1 cellular context compared by ENCODE assay signal in genomic region chr1:167252986-167253385, GRCh38.
TF ChIP-seq lines count a peak whose summit lies in the region.

No MANE protein-coding gene starts in this region.

TF ChIP-seq in GM12878, 131 proteins besides CTCF, POLR2A, EP300 and RAD21:
- TF ChIP-seq MTA2 (IDR thresholded peaks at IDR 0.05; ENCODE audit: low read depth) = peak; percentile 74
- no peak for TF ChIP-seq RB1 (IDR thresholded peaks at IDR 0.05; ENCODE audit: borderline replicate concordance)
- TF ChIP-seq IKZF2 (IDR thresholded peaks at IDR 0.05) = peak; percentile 23 to 32; a peak in 1 of 4 replicates
- TF ChIP-seq STAT3 (IDR thresholded peaks at IDR 0.05; ENCODE audit: low read depth, low read length) = no peak
- no peak for TF ChIP-seq ZSCAN29 (IDR thresholded peaks at IDR 0.05)
- TF ChIP-seq EZH2 (IDR thresholded peaks at IDR 0.05; ENCODE audit: borderline replicate concordance, control insufficient read depth, low read depth, low read length) = no peak
- 0 out of 2 replicates have a peak, but pooled peaks have one; percentile 14 for TF ChIP-seq ATF7 (IDR thresholded peaks at IDR 0.05; ENCODE audit: low read depth)
- no peak for TF ChIP-seq SIX5 (IDR thresholded peaks at IDR 0.05; ENCODE audit: low read depth, low read length, severe bottlenecking)
- no peak for TF ChIP-seq NR2C2 (IDR thresholded peaks at IDR 0.05; ENCODE audit: borderline replicate concordance, control insufficient read depth, insufficient read length, low read depth)
- TF ChIP-seq, protein P1, sequence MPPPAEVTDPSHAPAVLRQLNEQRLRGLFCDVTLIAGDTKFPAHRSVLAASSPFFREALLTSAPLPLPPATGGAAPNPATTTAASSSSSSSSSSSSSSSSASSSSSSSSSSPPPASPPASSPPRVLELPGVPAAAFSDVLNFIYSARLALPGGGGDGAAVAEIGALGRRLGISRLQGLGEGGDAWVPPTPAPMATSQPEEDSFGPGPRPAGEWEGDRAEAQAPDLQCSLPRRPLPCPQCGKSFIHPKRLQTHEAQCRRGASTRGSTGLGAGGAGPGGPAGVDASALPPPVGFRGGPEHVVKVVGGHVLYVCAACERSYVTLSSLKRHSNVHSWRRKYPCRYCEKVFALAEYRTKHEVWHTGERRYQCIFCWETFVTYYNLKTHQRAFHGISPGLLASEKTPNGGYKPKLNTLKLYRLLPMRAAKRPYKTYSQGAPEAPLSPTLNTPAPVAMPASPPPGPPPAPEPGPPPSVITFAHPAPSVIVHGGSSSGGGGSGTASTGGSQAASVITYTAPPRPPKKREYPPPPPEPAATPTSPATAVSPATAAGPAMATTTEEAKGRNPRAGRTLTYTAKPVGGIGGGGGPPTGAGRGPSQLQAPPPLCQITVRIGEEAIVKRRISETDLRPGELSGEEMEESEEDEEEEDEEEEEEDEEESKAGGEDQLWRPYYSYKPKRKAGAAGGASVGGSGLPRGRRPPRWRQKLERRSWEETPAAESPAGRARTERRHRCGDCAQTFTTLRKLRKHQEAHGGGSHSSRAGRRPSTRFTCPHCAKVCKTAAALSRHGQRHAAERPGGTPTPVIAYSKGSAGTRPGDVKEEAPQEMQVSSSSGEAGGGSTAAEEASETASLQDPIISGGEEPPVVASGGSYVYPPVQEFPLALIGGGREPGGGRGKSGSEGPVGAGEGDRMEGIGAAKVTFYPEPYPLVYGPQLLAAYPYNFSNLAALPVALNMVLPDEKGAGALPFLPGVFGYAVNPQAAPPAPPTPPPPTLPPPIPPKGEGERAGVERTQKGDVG (CRISPR knock-in tag; IDR thresholded peaks at IDR 0.05) = no peak
- no peak for TF ChIP-seq KAT2A (conservative IDR thresholded peaks at IDR 0.05; ENCODE audit: control insufficient read depth, low read depth, low read length)
